Comparison of ENCODE assay signal across 1 cellular context in the genomic region with DNA sequence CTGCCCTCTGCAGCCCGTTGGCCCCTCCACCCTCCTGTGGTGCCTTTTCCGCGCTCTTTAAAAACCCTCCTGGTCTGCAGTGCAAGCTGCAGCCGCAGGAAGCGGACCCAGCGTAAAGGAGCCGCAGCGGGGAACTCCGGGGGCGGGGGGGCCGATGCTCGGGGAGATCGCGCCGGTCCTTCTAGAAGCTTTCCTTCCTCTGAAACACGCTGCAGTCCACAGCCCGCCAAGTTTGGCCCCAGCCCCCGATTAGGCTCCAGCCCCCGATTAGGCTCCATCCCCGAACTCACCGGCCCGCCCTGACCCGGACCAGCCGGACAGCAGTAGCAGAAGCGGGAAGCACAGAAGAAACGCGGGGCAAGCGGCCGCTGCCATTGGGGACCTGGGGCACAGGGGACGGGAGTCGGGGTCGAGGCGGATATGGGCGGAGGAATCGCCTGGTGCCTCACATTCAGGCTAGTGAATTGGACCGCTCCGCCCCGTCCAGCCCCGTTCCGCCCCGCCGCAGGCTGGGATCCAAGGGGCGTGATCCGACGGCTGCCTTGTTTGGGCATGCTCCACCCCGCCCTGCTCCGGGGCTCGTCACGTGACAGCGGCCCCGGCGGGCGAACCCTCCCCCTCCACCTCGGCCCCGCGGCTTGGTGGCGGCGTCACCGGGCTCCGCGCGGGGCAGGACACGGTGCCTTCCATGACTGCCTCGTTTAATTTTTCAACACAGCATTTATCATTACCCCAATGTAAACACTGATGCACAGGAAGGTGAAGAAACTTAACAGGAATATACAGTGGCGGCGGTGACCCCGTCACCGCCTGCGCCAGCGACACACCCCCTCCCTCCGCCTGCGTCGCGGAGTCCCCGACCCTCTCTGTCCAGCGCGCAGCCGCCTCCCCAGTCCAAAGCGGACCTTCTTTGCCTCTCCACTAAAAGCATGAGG.
TF ChIP-seq lines count a peak whose summit lies in the region.

No MANE protein-coding gene starts in this region.

TF ChIP-seq in Ishikawa, 13 proteins besides CTCF, POLR2A, EP300 and RAD21 (continued from another document):
- peak; percentile 14; the same call in 1 of the 2 replicates for TF ChIP-seq NFIC (IDR thresholded peaks at IDR 0.05)
